ENCODE assay signal across 23 cellular contexts in genomic region chr11:18468962-18469361, GRCh38. TPM values are rescaled to one million over a fixed set of nuclear protein-coding genes. Genes with fewer than 3 reads are reported as not detected.
DNase-seq lines count a peak whose midpoint lies in the region; ATAC-seq and TF ChIP-seq lines count a peak whose summit lies in the region.
"Had no signal": no experiment of that assay in that cellular context is flagged by ENCODE, and none has a peak within 500 bp of the region (broad histone marks: within the 10 kb centered on the region; RNA-seq: fewer than 3 reads in every experiment).

No MANE protein-coding gene starts in this region.

- H3K36me3 Mint-ChIP-seq in activated naive CD4-positive, alpha-beta T cell treated with anti-CD3 and anti-CD28 coated beads for 36 hours (ENCODE audit: low read depth), result no peaks in the 10 kb centered on the region
- H3K36me3 Mint-ChIP-seq in mesothelial cell of epicardium, result peaks cover 4% of the 10 kb centered on the region

- ATAC-seq in GM19351 (IDR thresholded peaks at IDR 0.05; ENCODE audit: unreplicated experiment), result peak; percentile 66
- ATAC-seq in HG03108 (IDR thresholded peaks at IDR 0.05; ENCODE audit: unreplicated experiment), result peak; percentile 47
- ATAC-seq: HCT116 had no signal

- CTCF ChIA-PET in activated naive CD4-positive, alpha-beta T cell treated with anti-CD3 and anti-CD28 coated beads for 36 hours (lab: Charles Lee), result interaction anchor here (0.6 to 0.9 kb wide), 4 partner anchors 35 to 353 kb away, joined by 4 to 5 read pairs (median 5); no protein-coding TSS in a partner anchor

- no peak overlapping the region for H3K27ac ChIP-seq in esophagus muscularis mucosa (replicated peaks in 1 of 4)
- H3K27ac ChIP-seq: BLaER1, HL-60 had no signal

- no peaks in the 10 kb centered on the region for H3K4me1 ChIP-seq in esophagus muscularis mucosa
- H3K4me1 ChIP-seq: BLaER1 had no signal

- no peaks in the 10 kb centered on the region for H3K9me3 Mint-ChIP-seq in activated naive CD4-positive, alpha-beta T cell treated with anti-CD3 and anti-CD28 coated beads for 36 hours
- H3K9me3 Mint-ChIP-seq in mesothelial cell of epicardium, result no peaks in the 10 kb centered on the region
- H3K9me3 Mint-ChIP-seq: CD14-positive monocyte, HFFc6 had no signal

- intact Hi-C loops in activated naive CD4-positive, alpha-beta T cell treated with anti-CD3 and anti-CD28 coated beads for 36 hours (cut with micrococcal nuclease), result loop anchor here (2.0 kb wide), 1 partner anchor 58 kb away; the partner anchor contains the start of gene TSG101
- intact Hi-C loops in esophagus muscularis mucosa (cut with DNase I), result no loop called here

- no peak overlapping the region for H3K4me3 Mint-ChIP-seq in activated naive CD4-positive, alpha-beta T cell treated with anti-CD3 and anti-CD28 coated beads for 36 hours
- no peak overlapping the region for H3K4me3 Mint-ChIP-seq in mesothelial cell of epicardium
- H3K4me3 Mint-ChIP-seq: CD14-positive monocyte; CD4-positive, alpha-beta memory T cell; HFFc6 had no signal

- H3K36me3 ChIP-seq in esophagus muscularis mucosa, result peaks cover 0 to 7% (median 3%) of the 10 kb centered on the region in 4 donors
- H3K36me3 ChIP-seq: BLaER1 had no signal

- H3K4me3 ChIP-seq in esophagus muscularis mucosa, result no peak overlapping the region
- H3K4me3 ChIP-seq: BLaER1 had no signal

- H3K27me3 Mint-ChIP-seq in activated naive CD4-positive, alpha-beta T cell treated with anti-CD3 and anti-CD28 coated beads for 36 hours (ENCODE audit: low read depth), result no peaks in the 10 kb centered on the region
- H3K27me3 Mint-ChIP-seq in mesothelial cell of epicardium (ENCODE audit: low read depth), result no peaks in the 10 kb centered on the region
- H3K27me3 Mint-ChIP-seq: CD4-positive, alpha-beta memory T cell had no signal

- TF ChIP-seq CTCF in esophagus muscularis mucosa (IDR thresholded peaks at IDR 0.05) (no peak), mesothelial cell of epicardium (IDR thresholded peaks at IDR 0.05; ENCODE audit: unreplicated experiment) (no peak)

- no peaks in the 10 kb centered on the region for H3K27me3 ChIP-seq in esophagus muscularis mucosa
- H3K27me3 ChIP-seq: BLaER1 had no signal

- DNase-seq in activated naive CD4-positive, alpha-beta T cell treated with anti-CD3 and anti-CD28 coated beads for 36 hours, result peak; percentile 8
- DNase-seq in activated naive CD4-positive, alpha-beta T cell treated with Interleukin-2 at 50 U/mL for 16 hours, result no peak
- DNase-seq in esophagus muscularis mucosa (ENCODE audit: extremely low spot score) (peak; percentile 7), NCI-H1417 treated with DMSO at 0.1 percent for 48 hours (lab: John Stamatoyannopoulos, UW) (no peak), mesothelial cell of epicardium (ENCODE audit: low spot score in 2 of 2, unreplicated experiment in 2 of 2) (no peak), NCI-H446 treated with DMSO at 0.1 percent for 48 hours (lab: John Stamatoyannopoulos, UW) (no peak)
- DNase-seq: 8988T; CD4-positive, alpha-beta memory T cell; DMS153; DMS79; GDM1; GOT3; H7; HFFc6 had no signal

- TF ChIP-seq POLR2A in esophagus muscularis mucosa (IDR thresholded peaks at IDR 0.05; ENCODE audit: low read depth), result no peak

- peaks cover 21% of the 10 kb centered on the region for H3K4me1 Mint-ChIP-seq in activated naive CD4-positive, alpha-beta T cell treated with anti-CD3 and anti-CD28 coated beads for 36 hours (ENCODE audit: low read depth)
- H3K4me1 Mint-ChIP-seq in mesothelial cell of epicardium, result no peaks in the 10 kb centered on the region
- H3K4me1 Mint-ChIP-seq: CD14-positive monocyte; CD4-positive, alpha-beta memory T cell had no signal

- H3K27ac Mint-ChIP-seq in activated naive CD4-positive, alpha-beta T cell treated with anti-CD3 and anti-CD28 coated beads for 36 hours, result no peak overlapping the region
- no peak overlapping the region for H3K27ac Mint-ChIP-seq in mesothelial cell of epicardium
- H3K27ac Mint-ChIP-seq: CD14-positive monocyte, HFFc6 had no signal

- no peaks in the 10 kb centered on the region for H3K9me3 ChIP-seq in esophagus muscularis mucosa
- H3K9me3 ChIP-seq: BLaER1 had no signal

- WGBS in esophagus muscularis mucosa, result 93% methylated on average over 7 of the region's 7 CpGs

- TF ChIP-seq EP300 in esophagus muscularis mucosa (IDR thresholded peaks at IDR 0.05), result no peak

RNA-seq across cellular contexts. Expression of gene LDHAL6A, which starts 13.3 kb away (rescaled TPM):
- under 1 TPM; 0.12 to 0.19 TPM for total RNA-seq in activated naive CD4-positive, alpha-beta T cell treated with anti-CD3 and anti-CD28 coated beads for 36 hours
- total RNA-seq in esophagus muscularis mucosa, result not detected
- total RNA-seq in mesothelial cell of epicardium, result not detected in 3 replicates
- total RNA-seq: A673, H7, HFFc6, HT1080 had no signal

RNA-seq across cellular contexts. Expression of gene LDHC, which starts 56.8 kb away (rescaled TPM):
- not detected for total RNA-seq in activated naive CD4-positive, alpha-beta T cell treated with anti-CD3 and anti-CD28 coated beads for 36 hours
- total RNA-seq in esophagus muscularis mucosa (not detected), mesothelial cell of epicardium (0.32 to 0.60 TPM (median 0.40 TPM) in 3 replicates)
- total RNA-seq: A673; CD4-positive, alpha-beta memory T cell; Daoy; HT1080 had no signal

RNA-seq across cellular contexts. Expression of gene TSG101, which starts 57.8 kb away (rescaled TPM):
- 10 to 100 TPM; 33.2 to 40.5 TPM for total RNA-seq in activated naive CD4-positive, alpha-beta T cell treated with anti-CD3 and anti-CD28 coated beads for 36 hours
- total RNA-seq in esophagus muscularis mucosa, result 10 to 100 TPM; 60.1 to 93.2 (median 80.5) TPM
- total RNA-seq in mesothelial cell of epicardium, result 45.1 to 51.8 TPM (median 45.7 TPM) in 3 replicates

Comparison
In these comparisons a context has a peak if more than half of its experiments do, and no peak if none do; other contexts are left out.
1. DNase-seq: peak in activated naive CD4-positive, alpha-beta T cell treated with anti-CD3 and anti-CD28 coated beads for 36 hours (single experiment) and esophagus muscularis mucosa (single experiment); none in activated naive CD4-positive, alpha-beta T cell treated with Interleukin-2 at 50 U/mL for 16 hours (single experiment), NCI-H1417 treated with DMSO at 0.1 percent for 48 hours (single experiment), mesothelial cell of epicardium (0 of 2) and NCI-H446 treated with DMSO at 0.1 percent for 48 hours (single experiment).